15 cellular contexts compared by ENCODE assay signal in the genomic region with DNA sequence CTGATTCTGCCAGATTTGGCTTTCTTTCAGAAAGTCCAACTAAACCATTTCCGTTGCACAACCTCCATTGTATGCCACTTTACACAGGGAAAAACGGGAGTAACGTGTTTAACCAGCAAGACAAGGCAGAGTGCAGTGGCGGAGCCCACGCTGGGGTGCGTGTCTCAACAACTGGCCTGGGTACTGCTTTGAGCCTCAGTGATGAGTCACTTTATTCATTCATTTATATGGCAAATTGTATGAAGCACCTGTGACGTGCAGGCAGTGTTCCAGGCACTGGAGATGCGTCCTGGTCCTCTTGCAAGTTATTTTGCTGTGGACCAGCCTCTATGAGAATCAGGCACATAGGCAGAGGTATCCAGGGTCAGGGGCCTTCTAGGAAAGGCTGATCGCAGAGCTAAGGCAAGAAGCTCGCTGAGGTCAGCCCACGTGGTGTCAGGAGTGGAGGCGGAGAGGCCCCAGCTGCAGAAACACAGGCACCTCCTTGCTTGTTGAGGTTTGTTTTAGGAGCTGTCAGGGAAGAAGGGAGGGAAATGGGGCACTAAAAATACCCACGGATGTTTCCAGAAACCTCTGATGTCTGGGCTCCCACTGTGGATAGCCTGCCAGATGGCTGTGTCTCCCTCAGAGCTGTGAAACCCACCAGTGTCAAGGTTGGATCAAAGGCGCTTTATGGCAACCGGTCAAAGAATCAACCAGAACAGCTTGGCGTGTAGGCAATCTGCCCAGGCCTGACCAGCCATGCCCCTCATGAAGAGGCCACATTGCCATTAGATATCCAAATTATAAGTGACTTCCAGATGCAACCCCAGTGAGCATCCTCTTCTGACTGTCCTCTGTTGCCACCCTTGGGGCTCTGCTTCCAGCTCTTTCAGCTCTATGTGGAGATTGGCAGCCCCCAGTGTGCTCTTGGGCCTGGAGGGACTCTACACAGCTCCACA.
DNase-seq lines count a peak whose midpoint lies in the region; ATAC-seq, FAIRE-seq and TF ChIP-seq lines count a peak whose summit lies in the region.
"Had no signal": no experiment of that assay in that cellular context is flagged by ENCODE, and none has a peak within 500 bp of the region (broad histone marks: within the 10 kb centered on the region; RNA-seq: fewer than 3 reads in every experiment).

No MANE protein-coding gene starts in this region.

- TF ChIP-seq CTCF in bronchial epithelial cell (IDR thresholded peaks at IDR 0.05; ENCODE audit: insufficient read depth, low read length, severe bottlenecking): no peak
- no peak for TF ChIP-seq CTCF in nephron (IDR thresholded peaks at IDR 0.05; ENCODE audit: unreplicated experiment in 3 of 3)
- TF ChIP-seq CTCF in tibial nerve (IDR thresholded peaks at IDR 0.05): no peak

- H3K4me1 Mint-ChIP-seq in nephron: peaks cover 43% of the 10 kb centered on the region

- H3K36me3 Mint-ChIP-seq in nephron (ENCODE audit: low read depth): no peaks in the 10 kb centered on the region

- H3K4me3 Mint-ChIP-seq in nephron: no peak overlapping the region
- H3K4me3 Mint-ChIP-seq: activated T-helper 1 cell treated with anti-CD3 and anti-CD28 coated beads, Interleukin-12 subunit alpha, Interleukin-12 subunit beta, Interleukin-2, Interleukin-4 antibody, amounts not matched to agents 30 ng/mL and 10 ng/mL and 1 ng/mL, durations not matched to agents 14 hours and 24 hours and 36 hours had no signal

- DNase-seq in Jurkat, Clone E6-1 (ENCODE audit: low read depth, low spot score): peak; percentile 62
- DNase-seq in bronchial epithelial cell (ENCODE audit: low read depth) (peak; percentile 99), SKM-1 treated with dmso at 0.1 percent for 144 hours (lab: John Stamatoyannopoulos, UW; ENCODE audit: unreplicated experiment) (no peak), NCI-H2107 (lab: John Stamatoyannopoulos, UW) (no peak), tibial nerve (ENCODE audit: low spot score in 2 of 2) (no peak)
- DNase-seq: NCI-H1436; NCI-H526 treated with DMSO at 0.1 percent for 48 hours; stimulated activated CD8-positive, alpha-beta memory T cell treated with anti-CD3 and anti-CD28 coated beads, Interleukin-4, amount 100 ng/mL, for 48 hours had no signal

- TF ChIP-seq POLR2A in tibial nerve (IDR thresholded peaks at IDR 0.05): no peak

- peaks cover 31% of the 10 kb centered on the region for H3K9me3 ChIP-seq in BLaER1
- H3K9me3 ChIP-seq in tibial nerve: peaks cover 0 to 8% (median 0%) of the 10 kb centered on the region in 4 donors

- H3K27me3 Mint-ChIP-seq in nephron (ENCODE audit: low read depth): peaks cover 18% of the 10 kb centered on the region

- no peaks in the 10 kb centered on the region for H3K27me3 ChIP-seq in BLaER1
- H3K27me3 ChIP-seq in bronchial epithelial cell (ENCODE audit: control insufficient read depth, insufficient read depth, low read length): no peaks in the 10 kb centered on the region
- no peaks in the 10 kb centered on the region for H3K27me3 ChIP-seq in tibial nerve

- H3K4me2 ChIP-seq in BLaER1: peak overlapping the region; percentile 80

- H3K9me3 Mint-ChIP-seq in nephron: peaks cover 7% of the 10 kb centered on the region

- H3K36me3 ChIP-seq in BLaER1: no peaks in the 10 kb centered on the region; the same call in 1 of the 2 replicates
- no peaks in the 10 kb centered on the region for H3K36me3 ChIP-seq in bronchial epithelial cell (ENCODE audit: control insufficient read depth, insufficient read depth, low read length)
- no peaks in the 10 kb centered on the region for H3K36me3 ChIP-seq in tibial nerve
- H3K36me3 ChIP-seq: left ventricle myocardium inferior had no signal

- peak overlapping the region; percentile 47 for H3K9ac ChIP-seq in BLaER1

- WGBS in tibial nerve, 2 donors: 88 to 89% methylated on average over 16 of the region's 16 CpGs

- ATAC-seq in HG03175 (IDR thresholded peaks at IDR 0.05; ENCODE audit: unreplicated experiment): no peak
- ATAC-seq: HCT116 had no signal

- peak; percentile 96 for FAIRE-seq in bronchial epithelial cell (lab: Jason Lieb, UNC)
- FAIRE-seq: G401.6 had no signal

- H3K4me1 ChIP-seq in BLaER1: peaks cover 73% of the 10 kb centered on the region
- peaks cover 0 to 20% (median 9%) of the 10 kb centered on the region in 4 donors for H3K4me1 ChIP-seq in tibial nerve

- peak overlapping the region; percentile 77 for H3K27ac ChIP-seq in BLaER1
- H3K27ac ChIP-seq in tibial nerve: no peak overlapping the region
- H3K27ac ChIP-seq: left ventricle myocardium inferior had no signal

- H3K4me3 ChIP-seq in BLaER1 (no peak overlapping the region), bronchial epithelial cell (ENCODE audit: low read depth, low read length) (no peak overlapping the region), tibial nerve (no peak overlapping the region)
- H3K4me3 ChIP-seq in Jurkat, Clone E6-1 (ENCODE audit: low read length): no peak overlapping the region
- H3K4me3 ChIP-seq: left ventricle myocardium inferior had no signal

- no peaks in the 10 kb centered on the region for H4K20me1 ChIP-seq in BLaER1

- no peak for TF ChIP-seq EP300 in tibial nerve (IDR thresholded peaks at IDR 0.05)

- peak overlapping the region in 2 of 3 experiments; percentile 0 to 67 for H3K27ac Mint-ChIP-seq in nephron
- H3K27ac Mint-ChIP-seq: activated T-helper 1 cell treated with anti-CD3 and anti-CD28 coated beads, Interleukin-12 subunit alpha, Interleukin-12 subunit beta, Interleukin-2, Interleukin-4 antibody, amounts not matched to agents 30 ng/mL and 10 ng/mL and 1 ng/mL, durations not matched to agents 14 hours and 24 hours and 36 hours had no signal

Comparison
In these comparisons a context has a peak if more than half of its experiments do, and no peak if none do; other contexts are left out.
1. DNase-seq: peak in Jurkat, Clone E6-1 (single experiment) and bronchial epithelial cell (single experiment); none in SKM-1 treated with dmso at 0.1 percent for 144 hours (single experiment), NCI-H2107 (single experiment) and tibial nerve (0 of 2).